ENCODE assay signal across 26 cellular contexts in the genomic region with DNA sequence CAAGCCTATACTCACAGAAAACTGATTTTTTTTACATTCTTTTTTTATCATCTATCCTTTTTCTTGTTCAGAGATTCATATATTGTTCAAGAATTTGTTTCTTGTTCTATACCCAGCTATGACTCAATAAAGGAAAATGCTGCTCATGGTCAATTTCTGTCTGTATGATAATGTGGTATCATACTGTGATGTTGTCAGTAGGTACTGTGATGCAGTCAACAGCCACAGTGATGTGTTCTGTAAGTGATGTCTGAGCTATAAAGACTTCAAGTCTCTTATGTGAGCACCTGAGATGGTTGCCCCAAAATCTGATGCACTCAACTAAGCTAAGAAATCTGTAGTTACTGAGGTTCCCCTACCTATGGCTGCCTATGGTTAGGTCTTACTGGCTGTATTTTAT.
A peak's percentile ranks its signal among the peaks of the same experiment; 100 is the strongest.
DNase-seq lines count a peak whose midpoint lies in the region; ATAC-seq, FAIRE-seq and TF ChIP-seq lines count a peak whose summit lies in the region.
"Had no signal": no experiment of that assay in that cellular context is flagged by ENCODE, and none has a peak within 500 bp of the region (broad histone marks: within the 10 kb centered on the region; RNA-seq: fewer than 3 reads in every experiment).

No MANE protein-coding gene starts in this region.

- H3K4me2 ChIP-seq in neural cell (ENCODE audit: low read length), result no peak overlapping the region
- H3K4me2 ChIP-seq: BLaER1 had no signal

- no peaks in the 10 kb centered on the region for H3K79me2 ChIP-seq in neural cell (replicated peaks; ENCODE audit: insufficient read depth, low read length)

- H3K9me2 ChIP-seq in neural cell (ENCODE audit: insufficient read depth, low read length), result no peaks in the 10 kb centered on the region

- no peak for TF ChIP-seq RAD21 in neural cell (conservative IDR thresholded peaks at IDR 0.05)

- no peaks in the 10 kb centered on the region for H3F3A ChIP-seq in neural cell (ENCODE audit: insufficient read depth, low read length, poor library complexity, severe bottlenecking)

- H4K20me1 ChIP-seq in neural cell (ENCODE audit: insufficient read depth), result no peaks in the 10 kb centered on the region
- H4K20me1 ChIP-seq: BLaER1 had no signal

- no peak for ATAC-seq in activated naive CD4-positive, alpha-beta T cell treated with anti-CD3 and anti-CD28 coated beads, Interleukin-2, amount 50 U/mL, for 72 hours

- TF ChIP-seq EP300 in neural cell (conservative IDR thresholded peaks at IDR 0.05; ENCODE audit: poor library complexity, severe bottlenecking), result peak; percentile 51

- no peak overlapping the region for H3K4me3 ChIP-seq in neural cell (ENCODE audit: low read length)
- H3K4me3 ChIP-seq: BLaER1 had no signal

- FAIRE-seq in H54 (lab: Jason Lieb, UNC), result peak; percentile 48
- FAIRE-seq: A204.1, G401.6, GM12891, GM19239 had no signal

- H3K9me3 ChIP-seq in neural cell (ENCODE audit: low read length), result no peaks in the 10 kb centered on the region

- H3K27ac Mint-ChIP-seq in activated naive CD4-positive, alpha-beta T cell treated with anti-CD3 and anti-CD28 coated beads, Interleukin-2, amount 50 U/mL, for 72 hours, result no peak overlapping the region
- H3K27ac Mint-ChIP-seq: CD14-positive monocyte; CD4-positive, alpha-beta memory T cell; CD4-positive, CD25-positive, alpha-beta regulatory T cell; CD8-positive, alpha-beta memory T cell had no signal

- H2AFZ ChIP-seq in neural cell (ENCODE audit: low read depth, low read length), result no peak overlapping the region

- no peak overlapping the region for H3K9ac ChIP-seq in neural cell (ENCODE audit: low read length)
- H3K9ac ChIP-seq: BLaER1 had no signal

- TF ChIP-seq CTCF in neural cell (IDR thresholded peaks at IDR 0.05; ENCODE audit: poor library complexity, severe bottlenecking), result no peak

- H3K27me3 ChIP-seq in neural cell (ENCODE audit: insufficient read depth, low read depth, low read length), result no peaks in the 10 kb centered on the region
- H3K27me3 ChIP-seq: BE2C, BLaER1 had no signal

- no peak for TF ChIP-seq POLR2A in H54 (IDR thresholded peaks at IDR 0.05; ENCODE audit: low read depth, low read length)

- H3K36me3 ChIP-seq in neural cell (ENCODE audit: insufficient read depth, low read length), result no peaks in the 10 kb centered on the region
- H3K36me3 ChIP-seq: BE2C, BLaER1 had no signal

- DNase-seq in H54 (ENCODE audit: insufficient read length, low spot score), result no peak
- DNase-seq in amygdala (lab: John Stamatoyannopoulos, UW), result no peak
- no peak for DNase-seq in activated naive CD4-positive, alpha-beta T cell treated with anti-CD3 and anti-CD28 coated beads, Interleukin-2, amount 50 U/mL, for 72 hours (ENCODE audit: low spot score in 2 of 2)
- no peak for DNase-seq in activated effector memory CD4-positive, alpha-beta T cell treated with anti-CD3 and anti-CD28 coated beads, Interleukin-2, amount 50 U/mL, for 16 hours
- DNase-seq: 8988T; ACHN; BE2C; C1 segment of cervical spinal cord; CD4-positive, alpha-beta memory T cell; CD4-positive, CD25-positive, alpha-beta regulatory T cell; CD8-positive, alpha-beta memory T cell; COR-L47; DMS 273 treated with DMSO at 0.1 percent for 48 hours; DMS153; DMS53; DMS79; DND-41; EL; GF-D8 had no signal

- no peak overlapping the region for H3K27ac ChIP-seq in neural cell (ENCODE audit: low read length)
- H3K27ac ChIP-seq: BLaER1 had no signal

- H3K9me3 Mint-ChIP-seq in activated naive CD4-positive, alpha-beta T cell treated with anti-CD3 and anti-CD28 coated beads, Interleukin-2, amount 50 U/mL, for 72 hours, result peaks cover 0 to 9% of the 10 kb centered on the region in 2 donors

- H3K36me3 Mint-ChIP-seq in activated naive CD4-positive, alpha-beta T cell treated with anti-CD3 and anti-CD28 coated beads, Interleukin-2, amount 50 U/mL, for 72 hours, result peaks cover 0 to 2% of the 10 kb centered on the region in 2 donors
- H3K36me3 Mint-ChIP-seq: CD14-positive monocyte; CD4-positive, alpha-beta memory T cell; CD4-positive, CD25-positive, alpha-beta regulatory T cell; CD8-positive, alpha-beta memory T cell had no signal

TF ChIP-seq in neural cell, 6 proteins besides CTCF, POLR2A, EP300 and RAD21:
- TF ChIP-seq, protein P1, sequence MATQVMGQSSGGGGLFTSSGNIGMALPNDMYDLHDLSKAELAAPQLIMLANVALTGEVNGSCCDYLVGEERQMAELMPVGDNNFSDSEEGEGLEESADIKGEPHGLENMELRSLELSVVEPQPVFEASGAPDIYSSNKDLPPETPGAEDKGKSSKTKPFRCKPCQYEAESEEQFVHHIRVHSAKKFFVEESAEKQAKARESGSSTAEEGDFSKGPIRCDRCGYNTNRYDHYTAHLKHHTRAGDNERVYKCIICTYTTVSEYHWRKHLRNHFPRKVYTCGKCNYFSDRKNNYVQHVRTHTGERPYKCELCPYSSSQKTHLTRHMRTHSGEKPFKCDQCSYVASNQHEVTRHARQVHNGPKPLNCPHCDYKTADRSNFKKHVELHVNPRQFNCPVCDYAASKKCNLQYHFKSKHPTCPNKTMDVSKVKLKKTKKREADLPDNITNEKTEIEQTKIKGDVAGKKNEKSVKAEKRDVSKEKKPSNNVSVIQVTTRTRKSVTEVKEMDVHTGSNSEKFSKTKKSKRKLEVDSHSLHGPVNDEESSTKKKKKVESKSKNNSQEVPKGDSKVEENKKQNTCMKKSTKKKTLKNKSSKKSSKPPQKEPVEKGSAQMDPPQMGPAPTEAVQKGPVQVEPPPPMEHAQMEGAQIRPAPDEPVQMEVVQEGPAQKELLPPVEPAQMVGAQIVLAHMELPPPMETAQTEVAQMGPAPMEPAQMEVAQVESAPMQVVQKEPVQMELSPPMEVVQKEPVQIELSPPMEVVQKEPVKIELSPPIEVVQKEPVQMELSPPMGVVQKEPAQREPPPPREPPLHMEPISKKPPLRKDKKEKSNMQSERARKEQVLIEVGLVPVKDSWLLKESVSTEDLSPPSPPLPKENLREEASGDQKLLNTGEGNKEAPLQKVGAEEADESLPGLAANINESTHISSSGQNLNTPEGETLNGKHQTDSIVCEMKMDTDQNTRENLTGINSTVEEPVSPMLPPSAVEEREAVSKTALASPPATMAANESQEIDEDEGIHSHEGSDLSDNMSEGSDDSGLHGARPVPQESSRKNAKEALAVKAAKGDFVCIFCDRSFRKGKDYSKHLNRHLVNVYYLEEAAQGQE (IDR thresholded peaks at IDR 0.05; ENCODE audit: borderline replicate concordance), result no peak
- TF ChIP-seq POLR2AphosphoS5 (IDR thresholded peaks at IDR 0.05), result peak; percentile 55
